12 cellular contexts compared by ENCODE assay signal in genomic region chr6:111743859-111744692, GRCh38.
DNase-seq lines count a peak whose midpoint lies in the region; ATAC-seq and TF ChIP-seq lines count a peak whose summit lies in the region.
"Had no signal": no experiment of that assay in that cellular context is flagged by ENCODE, and none has a peak within 500 bp of the region (broad histone marks: within the 10 kb centered on the region; RNA-seq: fewer than 3 reads in every experiment).

No MANE protein-coding gene starts in this region.

- H3K4me1 ChIP-seq in HEK293 (ENCODE audit: control insufficient read depth, insufficient read depth, low read length): no peaks in the 10 kb centered on the region

- peaks cover 0 to under 1% of the 10 kb centered on the region in 2 experiments; a peak in 1 of 3 replicates for H3K36me3 ChIP-seq in HEK293 (ENCODE audit: control insufficient read depth in 2 of 2, insufficient read depth in 1 of 2, low read length in 2 of 2)

- H3K27ac ChIP-seq in HEK293 (ENCODE audit: extremely low read depth, low read depth, low read length) (no peak overlapping the region), caudate nucleus (ENCODE audit: low read depth, low read length) (peak overlapping the region; percentile 76)
- H3K27ac ChIP-seq: KMS-11 had no signal

- no peak for TF ChIP-seq CTCF in HEK293 (tag by site-specific recombination; IDR thresholded peaks at IDR 0.05)

- DNase-seq in caudate nucleus (lab: John Stamatoyannopoulos, UW): peak in 33 of 61 donors; percentile 14 to 70 (median 40)
- DNase-seq in hippocampal formation (lab: John Stamatoyannopoulos, UW): peak; percentile 33 to 77
- peak; percentile 97 for DNase-seq in stromal cell of bone marrow (ENCODE audit: low read depth)
- no peak for DNase-seq in DMS79 (lab: John Stamatoyannopoulos, UW)
- no peak for DNase-seq in SHP77 (lab: John Stamatoyannopoulos, UW)
- DNase-seq: dermis blood vessel endothelial cell; NCI-H2171; stimulated activated CD4-positive, alpha-beta T cell treated with anti-CD3 and anti-CD28 coated beads, Interleukin-1b, Interleukin-23, amount 100 ng/mL, for 48 hours; stimulated activated naive CD8-positive, alpha-beta T cell treated with anti-CD3 and anti-CD28 coated beads, Interleukin-15, Interleukin-2, amounts not matched to agents 100 U/mL and 50 U/mL, for 24 hours had no signal

- no peaks in the 10 kb centered on the region for H3K9me3 ChIP-seq in HEK293 (ENCODE audit: control insufficient read depth, insufficient read depth, low read depth, low read length)

- CTCF ChIA-PET in HEK293 (lab: Yijun Ruan, JAX): interaction anchor here (0.7 to 1.1 kb wide), 2 partner anchors 33 to 56 kb away, joined by 3 read pairs; no protein-coding TSS in a partner anchor

- ATAC-seq in HG02759 (IDR thresholded peaks at IDR 0.05; ENCODE audit: unreplicated experiment): no peak
- ATAC-seq: stimulated activated naive CD8-positive, alpha-beta T cell treated with anti-CD3 and anti-CD28 coated beads, Interleukin-15, Interleukin-2, amounts not matched to agents 100 U/mL and 50 U/mL, for 24 hours had no signal

- no peak overlapping the region for H3K4me3 ChIP-seq in HEK293 (ENCODE audit: low read depth, low read length)

- POLR2A ChIA-PET in HEK293 (lab: Yijun Ruan, JAX): interaction anchor here (0.6 kb wide), 1 partner anchor 348 kb away, joined by 3 read pairs; no protein-coding TSS in a partner anchor

TF ChIP-seq in HEK293, 187 proteins besides CTCF, POLR2A, EP300 and RAD21:
- 0 out of 2 replicates have a peak, but pooled peaks have one; percentile 25 for TF ChIP-seq ZBTB44 (tag by site-specific recombination; IDR thresholded peaks at IDR 0.05)
- TF ChIP-seq ZBTB17 (tag by site-specific recombination; IDR thresholded peaks at IDR 0.05): no peak

Comparison
In these comparisons a context has a peak if more than half of its experiments do, and no peak if none do; other contexts are left out.
1. DNase-seq: peak in caudate nucleus (33 of 61), hippocampal formation (2 of 2) and stromal cell of bone marrow (single experiment); none in DMS79 (single experiment) and SHP77 (0 of 2).